Comparison of ENCODE assay signal across 8 cellular contexts in the genomic region with DNA sequence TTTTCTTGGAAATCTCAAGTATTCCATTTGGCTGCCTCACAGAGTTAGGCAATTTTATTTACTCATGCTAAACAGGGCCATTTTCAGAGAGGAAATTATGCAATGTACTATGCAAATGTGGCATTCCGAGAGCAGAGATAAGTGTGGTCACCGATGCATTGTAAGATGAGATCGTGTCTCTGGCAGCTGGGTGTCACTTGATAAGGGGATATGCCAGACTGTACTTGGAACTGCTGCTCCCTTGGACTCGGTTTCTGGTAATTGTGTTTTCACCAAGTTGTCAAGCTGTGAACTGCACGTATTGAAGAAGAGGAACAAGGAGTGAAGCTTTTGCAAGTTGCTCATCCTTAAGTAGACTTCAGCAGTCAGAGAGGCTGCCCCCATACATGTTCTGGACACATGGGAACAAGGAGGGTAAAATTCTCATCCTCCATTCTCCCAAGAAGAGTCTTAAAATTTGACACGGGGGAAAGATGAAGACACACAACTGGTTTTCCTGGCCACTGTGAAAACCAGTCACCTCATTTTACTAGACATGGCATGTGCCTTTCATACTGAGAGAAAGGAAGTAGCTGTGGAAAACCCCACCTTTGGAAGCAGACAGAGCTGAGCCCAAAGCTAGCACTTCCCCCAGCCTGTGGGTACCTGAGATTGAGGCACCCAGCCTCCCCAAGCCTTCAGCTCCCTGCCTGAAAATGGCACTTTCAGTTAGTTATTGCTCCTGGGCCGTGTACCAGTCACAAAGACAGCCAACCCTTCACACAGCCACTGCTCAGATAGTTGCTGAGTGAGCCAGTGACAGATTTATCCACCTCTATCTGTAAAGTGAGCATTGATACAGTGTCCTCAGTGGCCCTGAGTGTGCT.
DNase-seq lines count a peak whose midpoint lies in the region; ATAC-seq and TF ChIP-seq lines count a peak whose summit lies in the region.

No MANE protein-coding gene starts in this region.

- DNase-seq in AG09319 (ENCODE audit: extremely low read depth, low read depth) (peak; percentile 72), NCI-H226 (peak; percentile 66), right atrium auricular region (ENCODE audit: low spot score) (peak; percentile 73)
- DNase-seq in stimulated activated CD4-positive, alpha-beta T cell treated with anti-CD3 and anti-CD28 coated beads, Interleukin-2, amount 100 ng/mL, for 4 hours (ENCODE audit: low read depth), result peak; percentile 11
- no peak for DNase-seq in activated CD8-positive, alpha-beta memory T cell treated with anti-CD3 and anti-CD28 coated beads, Interleukin-2, amount 50 U/mL, for 4 hours

- peak overlapping the region; percentile 54 for H3K4me3 Mint-ChIP-seq in activated naive CD4-positive, alpha-beta T cell treated with anti-CD3 and anti-CD28 coated beads, Interleukin-2, amount 50 U/mL, for 24 hours

- TF ChIP-seq CTCF in AG09319 (IDR thresholded peaks at IDR 0.05; ENCODE audit: low read depth, low read length) (no peak), right atrium auricular region (IDR thresholded peaks at IDR 0.05) (no peak)

- no peaks in the 10 kb centered on the region for H3K27me3 Mint-ChIP-seq in activated naive CD4-positive, alpha-beta T cell treated with anti-CD3 and anti-CD28 coated beads, Interleukin-2, amount 50 U/mL, for 24 hours

- peak overlapping the region; percentile 81 for H3K27ac Mint-ChIP-seq in activated naive CD4-positive, alpha-beta T cell treated with anti-CD3 and anti-CD28 coated beads, Interleukin-2, amount 50 U/mL, for 24 hours

- H3K9me3 Mint-ChIP-seq in activated naive CD4-positive, alpha-beta T cell treated with anti-CD3 and anti-CD28 coated beads, Interleukin-2, amount 50 U/mL, for 24 hours, result no peaks in the 10 kb centered on the region

- H3K36me3 ChIP-seq in right atrium auricular region, result no peaks in the 10 kb centered on the region

- H3K36me3 Mint-ChIP-seq in activated naive CD4-positive, alpha-beta T cell treated with anti-CD3 and anti-CD28 coated beads, Interleukin-2, amount 50 U/mL, for 24 hours, result peaks cover 2% of the 10 kb centered on the region

- H3K27ac ChIP-seq in right atrium auricular region, result peak overlapping the region; percentile 59 to 73

- no peaks in the 10 kb centered on the region for H3K27me3 ChIP-seq in right atrium auricular region

- H3K9me3 ChIP-seq in right atrium auricular region, result no peaks in the 10 kb centered on the region

- ATAC-seq in GM18870 (IDR thresholded peaks at IDR 0.05; ENCODE audit: unreplicated experiment), result peak; percentile 73
- peak; percentile 69 for ATAC-seq in HG03095 (IDR thresholded peaks at IDR 0.05; ENCODE audit: unreplicated experiment)

- peaks cover 0 to 78% of the 10 kb centered on the region in 2 donors for H3K4me1 ChIP-seq in right atrium auricular region

- no peak overlapping the region for H3K4me3 ChIP-seq in right atrium auricular region

- H3K4me1 Mint-ChIP-seq in activated naive CD4-positive, alpha-beta T cell treated with anti-CD3 and anti-CD28 coated beads, Interleukin-2, amount 50 U/mL, for 24 hours, result peaks cover 33% of the 10 kb centered on the region
